ENCODE assay signal across 8 cellular contexts in the genomic region with DNA sequence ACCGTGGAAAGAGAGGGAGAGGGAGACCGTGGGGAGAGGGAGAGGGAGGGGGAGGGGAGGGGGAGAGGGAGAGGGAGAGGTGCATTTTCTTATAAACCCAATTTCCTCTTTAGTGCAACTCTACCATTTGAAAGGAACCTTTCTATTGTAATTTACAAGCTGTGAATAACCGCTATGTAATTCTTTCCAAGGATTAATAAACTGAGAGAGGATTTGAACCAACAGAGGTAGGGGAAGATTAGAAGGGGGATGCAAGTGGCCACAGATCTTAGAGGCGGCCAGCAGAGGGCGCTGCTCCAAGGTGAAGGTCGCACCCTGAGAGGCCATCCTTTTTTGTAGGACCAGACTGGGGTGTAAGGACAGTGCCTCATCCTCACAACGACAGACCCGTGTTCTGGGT. TPM values are rescaled to one million over a fixed set of nuclear protein-coding genes. Genes with fewer than 3 reads are reported as not detected.
DNase-seq lines count a peak whose midpoint lies in the region; ATAC-seq and TF ChIP-seq lines count a peak whose summit lies in the region.

No MANE protein-coding gene starts in this region.

- TF ChIP-seq CTCF in GM20000 (IDR thresholded peaks at IDR 0.05; ENCODE audit: extremely low read depth, missing control alignments), result peak; percentile 70

- DNase-seq in AG08396 (ENCODE audit: low spot score) (peak; percentile 79), GM20000 (ENCODE audit: low spot score) (peak; percentile 86), NCI-H1436 (lab: John Stamatoyannopoulos, UW) (peak; percentile 26), T-helper 2 cell (peak; percentile 55 to 76 (median 70)), mesenteric fat pad (ENCODE audit: low spot score) (peak; percentile 91)
- DNase-seq in activated T-helper 9 cell treated with anti-CD3 and anti-CD28 coated beads, Interleukin-2, amount 50 U/mL, for 16 hours (ENCODE audit: low read depth), result peak; percentile 67
- peak; percentile 59 to 78 (median 66) for DNase-seq in stimulated activated CD4-positive, alpha-beta T cell treated with anti-CD3 and anti-CD28 coated beads, TNF-alpha, amount 100 ng/mL, for 24 hours (ENCODE audit: low read depth in 3 of 3)

- peak; percentile 76 for ATAC-seq in esophagus mucosa

RNA-seq across cellular contexts. Expression of a gene that starts 41.2 kb away (rescaled TPM):
- 1.4 TPM for total RNA-seq in esophagus mucosa
- 3.7 TPM for total RNA-seq in mesenteric fat pad

Comparison
In these comparisons a context has a peak if more than half of its experiments do, and no peak if none do; other contexts are left out.
1. Peak in every context shown above with its lines: DNase-seq and ATAC-seq.
2. DNase-seq: peak in every context shown above with its lines; median percentile 91 in mesenteric fat pad; 86 in GM20000; 79 in AG08396; 70 in T-helper 2 cell; 67 in activated T-helper 9 cell treated with anti-CD3 and anti-CD28 coated beads, Interleukin-2, amount 50 U/mL, for 16 hours; 66 in stimulated activated CD4-positive, alpha-beta T cell treated with anti-CD3 and anti-CD28 coated beads, TNF-alpha, amount 100 ng/mL, for 24 hours; 26 in NCI-H1436.